In genomic region chr20:34834459-34834893, GRCh38 we compare ENCODE assay signal across 7 cellular contexts. TPM values are rescaled to one million over a fixed set of nuclear protein-coding genes. Genes with fewer than 3 reads are reported as not detected.
DNase-seq lines count a peak whose midpoint lies in the region; ATAC-seq and TF ChIP-seq lines count a peak whose summit lies in the region.

No MANE protein-coding gene starts in this region.

- intact Hi-C loops in sciatic nerve (cut with DNase I) = no loop called here

- peak overlapping the region; percentile 46 for H3K4me3 ChIP-seq in fibroblast of the aortic adventitia (ENCODE audit: low read depth, low read length)

- DNase-seq in EH (ENCODE audit: low read depth) = peak; percentile 49
- peak; percentile 38 for DNase-seq in LoVo (ENCODE audit: low spot score)
- peak; percentile 56 for DNase-seq in RPMI7951 (ENCODE audit: low read depth)
- DNase-seq in fibroblast of the aortic adventitia (ENCODE audit: low read depth) = peak; percentile 59
- no peak for DNase-seq in sciatic nerve (ENCODE audit: low spot score)
- no peak for DNase-seq in 8988T

- ATAC-seq in sciatic nerve (peak; percentile 49), HG02981 (IDR thresholded peaks at IDR 0.05; ENCODE audit: unreplicated experiment) (no peak)

- TF ChIP-seq CTCF in fibroblast of the aortic adventitia (IDR thresholded peaks at IDR 0.05; ENCODE audit: insufficient read depth, low read length) = peak; percentile 26

RNA-seq across cellular contexts. Expression of gene NCOA6, which starts 9.0 kb away (rescaled TPM):
- total RNA-seq in RPMI7951 (2014; rRNA removed; shearing (Covaris generic)) = 9.1 and 10.9 TPM in 2 replicates
- total RNA-seq in fibroblast of the aortic adventitia (ENCODE audit: low replicate concordance) (11.3 and 14.3 TPM in 2 replicates), sciatic nerve (30.2 TPM)

RNA-seq across cellular contexts. Expression of gene GGT7, which starts 38.2 kb away (rescaled TPM):
- 3.9 and 4.1 TPM in 2 replicates for total RNA-seq in RPMI7951 (2014; rRNA removed; shearing (Covaris generic))
- total RNA-seq in fibroblast of the aortic adventitia (ENCODE audit: low replicate concordance) = 5.2 and 6.5 TPM in 2 replicates
- total RNA-seq in sciatic nerve = 27.0 TPM

RNA-seq across cellular contexts. Expression of gene ACSS2, which starts 41.9 kb away (rescaled TPM):
- total RNA-seq in RPMI7951 (2014; rRNA removed; shearing (Covaris generic)) = 46.1 and 48.2 TPM in 2 replicates
- total RNA-seq in fibroblast of the aortic adventitia (ENCODE audit: low replicate concordance) = 32.3 and 65.3 TPM in 2 replicates
- 103 TPM for total RNA-seq in sciatic nerve

Comparison
In these comparisons a context has a peak if more than half of its experiments do, and no peak if none do; other contexts are left out.
1. DNase-seq: peak in EH (single experiment), LoVo (single experiment), RPMI7951 (single experiment) and fibroblast of the aortic adventitia (single experiment); none in sciatic nerve (single experiment) and 8988T (single experiment).